ENCODE assay signal across 18 cellular contexts in genomic region chr16:24829153-24829552, GRCh38. TPM values are rescaled to one million over a fixed set of nuclear protein-coding genes. Genes with fewer than 3 reads are reported as not detected.
"Had no signal": no experiment of that assay in that cellular context is flagged by ENCODE, and none has a peak within 500 bp of the region (broad histone marks: within the 10 kb centered on the region; RNA-seq: fewer than 3 reads in every experiment).

No MANE protein-coding gene starts in this region.

- ATAC-seq: foreskin keratinocyte, sciatic nerve had no signal

- DNase-seq: effector memory CD4-positive, alpha-beta T cell; foreskin keratinocyte; immature natural killer cell; left ventricle myocardium inferior; mesenchymal stem cell; naive B cell; occipital lobe; pancreas; stimulated activated CD4-positive, alpha-beta T cell treated with anti-CD3 and anti-CD28 coated beads, Interleukin-2, amount 100 ng/mL, for 24 hours; stimulated activated CD4-positive, alpha-beta T cell treated with anti-CD3 and anti-CD28 coated beads, Interleukin-4, amount 100 ng/mL, for 4 hours; stimulated activated naive CD4-positive, alpha-beta T cell; stomach; substantia nigra; trophoblast cell had no signal

RNA-seq across cellular contexts. Expression of gene SLC5A11, which starts 16.6 kb away (rescaled TPM):
- total RNA-seq: epithelial cell of proximal tubule, foreskin keratinocyte, occipital lobe, sciatic nerve, skeletal muscle tissue, stomach, urinary bladder had no signal
